In the genomic region with DNA sequence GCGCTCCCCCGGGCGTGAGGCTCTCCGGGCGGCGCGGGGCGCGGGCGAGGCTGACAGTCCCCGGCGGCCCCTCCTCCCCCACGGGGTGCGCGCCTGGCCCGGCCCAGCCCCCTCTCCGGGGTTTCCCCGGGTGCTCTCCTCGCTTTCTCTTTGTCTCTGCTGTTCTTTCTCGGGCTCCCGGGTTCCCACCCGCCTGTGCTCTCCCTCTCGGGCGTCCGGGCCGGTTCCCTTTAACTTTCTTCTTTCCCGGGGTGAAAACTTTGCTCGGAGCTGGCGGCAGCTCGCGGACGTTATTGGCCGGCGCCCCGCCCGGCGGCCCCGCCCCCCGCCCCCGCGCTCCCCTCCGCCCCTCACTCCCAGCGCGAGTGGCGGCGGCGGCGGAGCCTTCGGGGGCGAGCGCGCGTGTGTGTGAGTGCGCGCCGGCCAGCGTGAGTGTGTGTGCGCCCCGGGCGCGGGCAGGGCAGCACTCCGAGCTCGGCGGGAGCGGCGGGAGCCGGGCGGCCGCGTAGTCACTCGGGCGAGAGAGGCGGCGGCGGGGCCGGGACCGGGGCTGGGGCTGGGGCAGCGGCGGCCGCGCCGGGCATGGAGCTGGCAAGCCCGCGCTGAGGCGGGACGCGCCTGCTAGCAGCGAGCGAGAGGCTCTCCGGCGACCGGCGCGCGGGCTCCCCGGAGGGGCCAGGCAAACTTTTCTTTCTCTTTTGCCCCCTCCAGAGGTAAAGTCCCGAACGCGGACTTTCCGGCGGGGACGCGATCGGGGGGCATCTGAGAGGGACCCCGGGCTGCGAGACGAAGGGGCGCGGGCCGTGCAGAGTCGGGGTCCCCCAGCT, we compare ENCODE assay signal across 8 cellular contexts. TPM values are rescaled to one million over a fixed set of nuclear protein-coding genes. Genes with fewer than 3 reads are reported as not detected.
DNase-seq lines count a peak whose midpoint lies in the region; FAIRE-seq and TF ChIP-seq lines count a peak whose summit lies in the region.

A gene (plus strand): TSS at position 353 of the 827 bp plus-strand sequence. CDS start 864 bp downstream, outside the sequence.

- H3K4me1 ChIP-seq in A673 (ENCODE audit: insufficient read depth, low read length, poor library complexity, severe bottlenecking) (peaks cover 3% of the 10 kb centered on the region), H1 (replicated peaks in 1 of 4; ENCODE audit: control insufficient read depth in 3 of 4, insufficient read depth in 4 of 4, low read length in 3 of 4) (peaks cover 10 to 29% (median 18%) of the 10 kb centered on the region in 4 experiments)

- WGBS in H1 (ENCODE audit: extremely low coverage in 1 of 2, insufficient coverage in 1 of 2, insufficient read length in 1 of 2, insufficient replicate concordance in 2 of 2, low coverage in 1 of 2, low lambda C conversion rate in 2 of 2, missing lambda C conversion rate in 1 of 2), 2 experiments: 3% methylated on average over 36 of the region's 111 CpGs; no CpG with 5 or more reads in 1 of the 2 experiments

- H3K18ac ChIP-seq in H1 (ENCODE audit: extremely low read depth, low read length): peak within 1 kb of the TSS; percentile 78

- no peaks in the 10 kb centered on the region for H3K79me2 ChIP-seq in H1 (ENCODE audit: control insufficient read depth in 1 of 2, insufficient read depth in 2 of 2, low read length in 2 of 2)

- H3K4me3 ChIP-seq in A673 (ENCODE audit: low read depth, low read length, poor library complexity, severe bottlenecking): peak within 1 kb of the TSS; percentile 53
- H3K4me3 ChIP-seq in H1 (ENCODE audit: extremely low read depth in 1 of 4, insufficient read depth in 2 of 4, low read depth in 3 of 4, low read length in 4 of 4): peak within 1 kb of the TSS; percentile 40 to 66 (median 48)

- H2BK5ac ChIP-seq in H1 (ENCODE audit: low read depth, low read length): no peak within 1 kb of the TSS

- H2BK15ac ChIP-seq in H1 (ENCODE audit: low read length): peak within 1 kb of the TSS; percentile 84

- peak within 1 kb of the TSS; percentile 72 for H4K8ac ChIP-seq in H1 (ENCODE audit: extremely low read depth, insufficient read depth, low read length)

- DNase-seq in A673 (ENCODE audit: low spot score) (peak; percentile 61), GM19239 (ENCODE audit: insufficient read length, low spot score) (peak; percentile 75), H1 (ENCODE audit: low read depth in 1 of 2, low spot score in 2 of 2) (peak in 1 of 2 experiments; percentile 77), midbrain (lab: John Stamatoyannopoulos, UW) (peak; percentile 40), NCI-H187 treated with DMSO at 0.1 percent for 48 hours (lab: John Stamatoyannopoulos, UW) (no peak)
- peak; percentile 60 to 67 for DNase-seq in activated CD4-positive, alpha-beta T cell treated with anti-CD3 and anti-CD28 coated beads, Interleukin-2, amount 50 U/mL, for 48 hours
- peak; percentile 68 for DNase-seq in stimulated activated CD8-positive, alpha-beta memory T cell treated with anti-CD3 and anti-CD28 coated beads, Interleukin-4, amount 100 ng/mL, for 48 hours

- H3K4me3 Mint-ChIP-seq in IgD-negative memory B cell: peak within 1 kb of the TSS; percentile 84 to 92 (median 92)

- peak within 1 kb of the TSS; percentile 69 to 78 for H3K4me2 ChIP-seq in H1 (ENCODE audit: insufficient read depth in 1 of 2, low read depth in 2 of 2, low read length in 2 of 2)

- peak; percentile 58 for FAIRE-seq in GM19239 (lab: Jason Lieb, UNC)
- no peak for FAIRE-seq in H1 (lab: Jason Lieb, UNC)

- peak within 1 kb of the TSS; percentile 47 for H4K91ac ChIP-seq in H1 (replicated peaks; ENCODE audit: insufficient read length, low read length)

- H3K56ac ChIP-seq in H1 (replicated peaks; ENCODE audit: insufficient read length, low read depth, low read length): no peak within 1 kb of the TSS

- H3K23me2 ChIP-seq in H1 (ENCODE audit: low read depth, low read length): peaks cover 18% of the 10 kb centered on the region; the same call in 1 of the 2 replicates

- H2BK20ac ChIP-seq in H1 (ENCODE audit: low read length): no peak within 1 kb of the TSS

- no peaks in the 10 kb centered on the region for H3K36me3 Mint-ChIP-seq in IgD-negative memory B cell

- H3K4ac ChIP-seq in H1 (replicated peaks; ENCODE audit: insufficient read length, low read depth, low read length): no peak within 1 kb of the TSS

- H3K36me3 ChIP-seq in A673 (ENCODE audit: insufficient read depth, low read length, poor library complexity, severe bottlenecking) (no peaks in the 10 kb centered on the region), H1 (ENCODE audit: control insufficient read depth in 2 of 4, insufficient read depth in 4 of 4, low read length in 3 of 4) (peaks cover 0 to 16% (median 0%) of the 10 kb centered on the region in 4 experiments; a peak in 1 of 8 replicates)

- no peak within 1 kb of the TSS for H2AK5ac ChIP-seq in H1 (ENCODE audit: low read depth, low read length)

- H4K20me1 ChIP-seq in H1 (replicated peaks in 1 of 2; ENCODE audit: control insufficient read depth in 1 of 2, insufficient read depth in 2 of 2, low read length in 2 of 2): peaks cover 2 to 9% of the 10 kb centered on the region in 2 experiments

- no peak for TF ChIP-seq RAD21 in H1 (IDR thresholded peaks at IDR 0.05 in 1 of 2, conservative IDR thresholded peaks at IDR 0.05 in 1 of 2; ENCODE audit: low read depth in 2 of 2, low read length in 2 of 2)

- H3K27ac ChIP-seq in A673 (ENCODE audit: low read depth, low read length, poor library complexity, severe bottlenecking) (no peak within 1 kb of the TSS), H1 (ENCODE audit: low read depth, low read length) (no peak within 1 kb of the TSS)

- peak within 1 kb of the TSS; percentile 99; the same call in 1 of the 2 replicates for H2BK12ac ChIP-seq in H1 (ENCODE audit: low read depth, low read length)

- no peak within 1 kb of the TSS for H2BK120ac ChIP-seq in H1 (replicated peaks; ENCODE audit: low read depth, low read length)

- no peak within 1 kb of the TSS; a peak in 2 of 7 replicates for H3K9ac ChIP-seq in H1 (replicated peaks in 1 of 4; ENCODE audit: extremely low read depth in 1 of 4, low read depth in 3 of 4, low read length in 3 of 4)

- H2AFZ ChIP-seq in H1 (ENCODE audit: low read length): no peak within 1 kb of the TSS

- BruUV-seq in A673 (replicated peaks; lab: Mats Ljungman, UMichigan): no TSS peak

- no peak within 1 kb of the TSS for H3K14ac ChIP-seq in H1 (ENCODE audit: insufficient read length)

- H3K27me3 ChIP-seq in A673 (replicated peaks; ENCODE audit: insufficient read depth, low read depth, low read length, poor library complexity): peaks cover 65% of the 10 kb centered on the region
- H3K27me3 ChIP-seq in H1 (replicated peaks in 1 of 4; ENCODE audit: control insufficient read depth in 3 of 4, extremely low read depth in 1 of 4, insufficient read depth in 3 of 4, low read length in 3 of 4): peaks cover 47 to 94% (median 73%) of the 10 kb centered on the region in 4 experiments

- intact Hi-C loops in A673 (cut with micrococcal nuclease; ENCODE audit: unreplicated experiment): no loop called here

- no peak for TF ChIP-seq POLR2A in H1 (IDR thresholded peaks at IDR 0.05; ENCODE audit: control extremely low read depth in 1 of 2, low read depth in 2 of 2, low read length in 2 of 2)

- H3K9me3 ChIP-seq in A673 (ENCODE audit: low read depth, low read length, poor library complexity, severe bottlenecking) (no peaks in the 10 kb centered on the region), H1 (ENCODE audit: insufficient read depth in 2 of 2, low read depth in 1 of 2, low read length in 1 of 2) (no peaks in the 10 kb centered on the region)

- H3K27me3 Mint-ChIP-seq in IgD-negative memory B cell: peaks cover 30% of the 10 kb centered on the region

- peaks cover 6 to 18% (median 9%) of the 10 kb centered on the region in 3 donors for H3K4me1 Mint-ChIP-seq in IgD-negative memory B cell

- no peaks in the 10 kb centered on the region for H3K79me1 ChIP-seq in H1 (ENCODE audit: low read depth, low read length)

- CTCF ChIA-PET in A673 (lab: Charles Lee) (interaction anchor here (0.6 kb wide), 1 partner anchor 507 kb away, joined by 3 read pairs; no protein-coding TSS in a partner anchor), H1 (lab: Charles Lee; ENCODE audit: partially characterized antibody) (interaction anchor here (4.0 to 4.5 kb wide), 2 partner anchors 17 to 24 kb away, joined by 35 to 38 read pairs; no protein-coding TSS in a partner anchor)

- peak within 1 kb of the TSS; percentile 21 for H4K5ac ChIP-seq in H1 (ENCODE audit: insufficient read length, low read depth, low read length)

- H3K23ac ChIP-seq in H1 (ENCODE audit: insufficient read length): no peak within 1 kb of the TSS

- TF ChIP-seq EP300 in H1 (IDR thresholded peaks at IDR 0.05; ENCODE audit: borderline replicate concordance in 1 of 2, low read depth in 2 of 2, low read length in 2 of 2): no peak

- TF ChIP-seq CTCF in A673 (conservative IDR thresholded peaks at IDR 0.05; ENCODE audit: low read depth, low read length): no peak
- no peak for TF ChIP-seq CTCF in H1 (IDR thresholded peaks at IDR 0.05; ENCODE audit: control extremely low read depth in 1 of 3, insufficient read depth in 1 of 3, low read depth in 1 of 3, low read length in 3 of 3)

- POLR2A ChIA-PET in A673 (lab: Charles Lee; ENCODE audit: low non-redundant PET): no interaction called here
- POLR2A ChIA-PET in H1 (lab: Charles Lee; ENCODE audit: partially characterized antibody): interaction anchor here (1.5 to 1.7 kb wide), 2 partner anchors 17 to 19 kb away, joined by 4 to 7 read pairs; no protein-coding TSS in a partner anchor

- peaks cover 0 to 2% (median 0%) of the 10 kb centered on the region in 3 donors for H3K9me3 Mint-ChIP-seq in IgD-negative memory B cell

- peak within 1 kb of the TSS; percentile 25 to 85 (median 67) for H3K27ac Mint-ChIP-seq in IgD-negative memory B cell

TF ChIP-seq in H1, 55 proteins besides CTCF, POLR2A, EP300 and RAD21 (continues in another document):
- TF ChIP-seq RBBP5 (IDR thresholded peaks at IDR 0.05; ENCODE audit: borderline replicate concordance, low read depth, low read length): 0 out of 2 replicates have a peak, but pooled peaks have one; percentile 31
- TF ChIP-seq GABPA (IDR thresholded peaks at IDR 0.05; ENCODE audit: borderline replicate concordance, insufficient read depth, low read length): no peak
- TF ChIP-seq BACH1 (IDR thresholded peaks at IDR 0.05; ENCODE audit: low read length): no peak

RNA-seq across cellular contexts. Expression of the gene that starts here (rescaled TPM):
- total RNA-seq in A673 (2021): 4.3 TPM in 2 replicates
- not detected for polyA plus RNA-seq in IgD-negative memory B cell
- total RNA-seq in H1 (2021; fragmentation: NEBNext Ultra II Directional; extraction: Animal tissue kit (Norgen Biotek cat#: 25700)): 2.0 and 2.3 TPM in 2 replicates
- 2.0 and 3.6 TPM in 2 replicates for polyA plus RNA-seq in H1 (2011; rRNA removed)
- 2.2 TPM for polyA plus RNA-seq in H1 (2011; cell fraction: cytosol; rRNA removed)
- polyA plus RNA-seq in H1 (2011; cell fraction: nucleus; rRNA removed): 4.4 TPM
- polyA plus RNA-seq in H1 (2012, experiment 1 of 2): 1.5 to 2.2 TPM (median 2.1 TPM) in 4 replicates
- polyA plus RNA-seq in H1 (2012, experiment 2 of 2): 1.9 TPM
- polyA plus RNA-seq in H1 (2013, experiment 1 of 2): 2.0 TPM
- 2.1 TPM for polyA plus RNA-seq in H1 (2013, experiment 2 of 2)
- polyA minus RNA-seq in H1 (2011; rRNA and poly(A)+ RNA removed): 1.2 and 1.4 TPM in 2 replicates
- 2.0 TPM for polyA minus RNA-seq in H1 (2011; cell fraction: cytosol; rRNA and poly(A)+ RNA removed)
- 6.2 TPM for polyA minus RNA-seq in H1 (2011; cell fraction: nucleus; rRNA and poly(A)+ RNA removed)
